6 cellular contexts compared by ENCODE assay signal in the genomic region with DNA sequence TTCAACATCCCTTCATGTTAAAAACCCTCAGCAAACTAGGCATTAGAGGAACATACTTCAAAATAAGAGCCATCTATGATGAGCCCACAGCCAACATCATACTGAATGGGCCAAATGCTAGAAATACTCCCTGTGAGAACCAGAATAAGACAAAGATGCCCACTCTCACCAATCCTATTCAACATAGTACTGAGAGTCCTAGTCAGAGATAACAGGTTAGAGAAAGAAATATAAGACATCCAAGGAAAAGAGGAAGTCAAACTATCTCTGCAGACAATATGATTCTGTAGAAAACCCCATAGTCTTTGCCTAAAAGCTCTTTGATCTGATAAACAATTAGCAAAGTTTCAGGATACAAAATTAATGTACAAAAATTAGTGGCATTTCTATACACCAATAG.
DNase-seq lines count a peak whose midpoint lies in the region; ATAC-seq, FAIRE-seq and TF ChIP-seq lines count a peak whose summit lies in the region.
"Not testable (repeated sequence)": the region's sequence is repeated elsewhere in the genome, so short reads cannot be mapped to it uniquely, and the experiment has no call there.

No MANE protein-coding gene starts in this region.

- SMC1A ChIA-PET in GM12878 (lab: Charles Lee; ENCODE audit: uncharacterized antibody, unreplicated experiment): not testable (repeated sequence)

- intact Hi-C loops in activated CD4-positive, alpha-beta T cell treated with anti-CD3 and anti-CD28 coated beads for 36 hours (cut with DNase I, micrococcal nuclease); GM12878 (cut with micrococcal nuclease; ENCODE audit: unreplicated experiment): not testable (repeated sequence)

- H4K20me1 ChIP-seq in GM12878 (ENCODE audit: control insufficient read depth, insufficient read depth): not testable (repeated sequence)

- POLR2A ChIA-PET in activated CD4-positive, alpha-beta T cell treated with anti-CD3 and anti-CD28 coated beads for 36 hours (lab: Charles Lee); GM12878 (lab: Charles Lee): not testable (repeated sequence)

- in situ Hi-C loops in GM12878 (cut with MboI): not testable (repeated sequence)

- ATAC-seq in activated CD4-positive, alpha-beta T cell treated with anti-CD3 and anti-CD28 coated beads for 36 hours: peak; percentile 33
- ATAC-seq in GM12878 (peak; percentile 28; the same call in 1 of the 3 replicates), memory B cell (ENCODE audit: low read depth) (peak; percentile 41), naive B cell (ENCODE audit: low read depth in 2 of 2) (peak; percentile 31 to 48)
- peak; percentile 54 for ATAC-seq in stimulated activated memory B cell treated with anti-CD40 and anti-IgM and Interleukin-4, amounts not matched to agents 10 μg/mL and 1 μg/mL and 100 μg/mL, for 72 hours
- peak; percentile 65 to 69 for ATAC-seq in stimulated activated naive B cell treated with anti-CD40 and anti-IgM and Interleukin-4, amounts not matched to agents 10 μg/mL and 1 μg/mL and 100 μg/mL, for 72 hours (replicated peaks)

- not testable (repeated sequence) for H3K36me3 ChIP-seq in GM12878 (ENCODE audit: control insufficient read depth in 2 of 2, insufficient read depth in 2 of 2, low read length in 1 of 2)

- H3K9me3 ChIP-seq in GM12878 (replicated peaks; ENCODE audit: control insufficient read depth, insufficient read depth, low read length): not testable (repeated sequence)

- H3K4me2 ChIP-seq in GM12878 (ENCODE audit: control insufficient read depth, insufficient read depth): not testable (repeated sequence)

- not testable (repeated sequence) for FAIRE-seq in GM12878 (lab: Jason Lieb, UNC)

- not testable (repeated sequence) for H3K79me2 ChIP-seq in GM12878 (ENCODE audit: control insufficient read depth, insufficient read depth, low read length)

- not testable (repeated sequence) for H3K27ac ChIP-seq in GM12878 (ENCODE audit: control insufficient read depth, insufficient read depth)

- not testable (repeated sequence) for H3K27me3 Mint-ChIP-seq in activated CD4-positive, alpha-beta T cell treated with anti-CD3 and anti-CD28 coated beads for 36 hours; memory B cell; naive B cell; stimulated activated memory B cell treated with anti-CD40 and anti-IgM and Interleukin-4, amounts not matched to agents 10 μg/mL and 1 μg/mL and 100 μg/mL, for 72 hours; stimulated activated naive B cell treated with anti-CD40 and anti-IgM and Interleukin-4, amounts not matched to agents 10 μg/mL and 1 μg/mL and 100 μg/mL, for 72 hours

- TF ChIP-seq POLR2A in GM12878 (IDR thresholded peaks at IDR 0.05; ENCODE audit: low read depth, low read length): not testable (repeated sequence)

- H3K4me3 ChIP-seq in GM12878: not testable (repeated sequence)

- H3K4me1 Mint-ChIP-seq in activated CD4-positive, alpha-beta T cell treated with anti-CD3 and anti-CD28 coated beads for 36 hours; memory B cell; naive B cell; stimulated activated memory B cell treated with anti-CD40 and anti-IgM and Interleukin-4, amounts not matched to agents 10 μg/mL and 1 μg/mL and 100 μg/mL, for 72 hours; stimulated activated naive B cell treated with anti-CD40 and anti-IgM and Interleukin-4, amounts not matched to agents 10 μg/mL and 1 μg/mL and 100 μg/mL, for 72 hours: not testable (repeated sequence)

- H3K27ac Mint-ChIP-seq in activated CD4-positive, alpha-beta T cell treated with anti-CD3 and anti-CD28 coated beads for 36 hours; memory B cell; naive B cell; stimulated activated memory B cell treated with anti-CD40 and anti-IgM and Interleukin-4, amounts not matched to agents 10 μg/mL and 1 μg/mL and 100 μg/mL, for 72 hours; stimulated activated naive B cell treated with anti-CD40 and anti-IgM and Interleukin-4, amounts not matched to agents 10 μg/mL and 1 μg/mL and 100 μg/mL, for 72 hours: not testable (repeated sequence)

- CTCF ChIA-PET in activated CD4-positive, alpha-beta T cell treated with anti-CD3 and anti-CD28 coated beads for 36 hours (lab: Charles Lee); GM12878 (lab: Yijun Ruan, JAX): not testable (repeated sequence)

- TF ChIP-seq EP300 in GM12878 (IDR thresholded peaks at IDR 0.05; ENCODE audit: borderline replicate concordance in 1 of 2, control insufficient read depth in 1 of 2, low read depth in 2 of 2, low read length in 2 of 2): not testable (repeated sequence)

- H2AFZ ChIP-seq in GM12878 (ENCODE audit: control insufficient read depth, low read depth, low read length): not testable (repeated sequence)

- RAD21 ChIA-PET in GM12878 (lab: Charles Lee; ENCODE audit: unreplicated experiment): not testable (repeated sequence)

- BruUV-seq in GM12878 (replicated peaks; lab: Mats Ljungman, UMichigan): not testable (repeated sequence)

- not testable (repeated sequence) for H3K4me1 ChIP-seq in GM12878 (ENCODE audit: control insufficient read depth, insufficient read depth, low read length)

- not testable (repeated sequence) for H3K9me3 Mint-ChIP-seq in activated CD4-positive, alpha-beta T cell treated with anti-CD3 and anti-CD28 coated beads for 36 hours (ENCODE audit: low read depth); memory B cell; naive B cell; stimulated activated memory B cell treated with anti-CD40 and anti-IgM and Interleukin-4, amounts not matched to agents 10 μg/mL and 1 μg/mL and 100 μg/mL, for 72 hours; stimulated activated naive B cell treated with anti-CD40 and anti-IgM and Interleukin-4, amounts not matched to agents 10 μg/mL and 1 μg/mL and 100 μg/mL, for 72 hours

- not testable (repeated sequence) for TF ChIP-seq CTCF in GM12878 (IDR thresholded peaks at IDR 0.05 in 2 of 3, conservative IDR thresholded peaks at IDR 0.05 in 1 of 3; ENCODE audit: control insufficient read depth in 2 of 3, extremely low read depth in 1 of 3, insufficient read depth in 1 of 3, low read depth in 3 of 3, low read length in 3 of 3)

- not testable (repeated sequence) for TF ChIP-seq RAD21 in GM12878 (IDR thresholded peaks at IDR 0.05; ENCODE audit: insufficient read depth, low read depth, low read length)

- not testable (repeated sequence) for H3K9ac ChIP-seq in GM12878 (ENCODE audit: control insufficient read depth, insufficient read depth, low read length)

- not testable (repeated sequence) for H3K27me3 ChIP-seq in GM12878 (replicated peaks in 1 of 2; ENCODE audit: control insufficient read depth in 2 of 2, insufficient read depth in 2 of 2, low read length in 1 of 2)

- H3K4me3 Mint-ChIP-seq in activated CD4-positive, alpha-beta T cell treated with anti-CD3 and anti-CD28 coated beads for 36 hours; memory B cell; stimulated activated memory B cell treated with anti-CD40 and anti-IgM and Interleukin-4, amounts not matched to agents 10 μg/mL and 1 μg/mL and 100 μg/mL, for 72 hours; stimulated activated naive B cell treated with anti-CD40 and anti-IgM and Interleukin-4, amounts not matched to agents 10 μg/mL and 1 μg/mL and 100 μg/mL, for 72 hours: not testable (repeated sequence)
- H3K4me3 Mint-ChIP-seq in naive B cell: peak overlapping the region in 1 of 8 donors; percentile 64

- DNase-seq in activated CD4-positive, alpha-beta T cell treated with anti-CD3 and anti-CD28 coated beads for 36 hours; GM12878 (ENCODE audit: low read depth, low spot score); memory B cell (ENCODE audit: low spot score in 2 of 2); naive B cell; stimulated activated naive B cell treated with anti-CD40 and anti-IgM and Interleukin-4, amounts not matched to agents 10 μg/mL and 1 μg/mL and 100 μg/mL, for 72 hours: not testable (repeated sequence)

- H3K36me3 Mint-ChIP-seq in activated CD4-positive, alpha-beta T cell treated with anti-CD3 and anti-CD28 coated beads for 36 hours (ENCODE audit: low read depth); memory B cell; naive B cell; stimulated activated memory B cell treated with anti-CD40 and anti-IgM and Interleukin-4, amounts not matched to agents 10 μg/mL and 1 μg/mL and 100 μg/mL, for 72 hours; stimulated activated naive B cell treated with anti-CD40 and anti-IgM and Interleukin-4, amounts not matched to agents 10 μg/mL and 1 μg/mL and 100 μg/mL, for 72 hours: not testable (repeated sequence)
